ENCODE assay signal across 16 cellular contexts in the genomic region with DNA sequence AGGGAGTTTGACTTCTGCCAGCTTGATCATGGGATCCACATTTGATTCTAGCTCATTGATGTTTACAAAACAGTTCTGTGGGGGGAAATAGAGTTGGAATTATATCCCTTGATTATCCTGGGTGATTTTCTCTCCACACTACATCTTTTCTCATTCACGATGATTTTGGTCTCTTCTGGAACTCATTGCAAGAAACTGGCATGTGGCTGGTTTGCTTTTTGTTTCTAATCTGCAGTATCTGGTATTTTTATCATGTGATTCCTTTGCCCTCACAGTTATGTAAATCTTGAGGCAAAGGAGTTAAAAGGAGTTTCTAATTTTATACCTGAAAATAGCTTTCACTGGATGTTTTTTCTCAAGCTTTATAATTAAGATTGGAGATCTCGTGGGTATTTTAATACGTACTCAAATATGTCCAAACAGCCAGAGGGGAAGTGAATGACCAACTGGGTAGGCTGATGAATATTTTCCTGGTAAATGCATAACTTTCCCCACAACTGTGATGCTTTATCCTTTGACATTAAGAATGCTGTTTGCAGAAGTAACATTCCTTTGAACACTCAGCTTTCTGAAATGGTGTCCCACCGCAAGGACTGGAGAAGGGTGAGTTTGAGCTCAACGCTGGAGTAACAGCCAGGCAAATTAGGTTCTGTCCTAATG.
A peak's percentile ranks its signal among the peaks of the same experiment; 100 is the strongest.
DNase-seq lines count a peak whose midpoint lies in the region; ATAC-seq, FAIRE-seq and TF ChIP-seq lines count a peak whose summit lies in the region.
"Had no signal": no experiment of that assay in that cellular context is flagged by ENCODE, and none has a peak within 500 bp of the region (broad histone marks: within the 10 kb centered on the region; RNA-seq: fewer than 3 reads in every experiment).

No MANE protein-coding gene starts in this region.

- H3K4me3 ChIP-seq in astrocyte (ENCODE audit: insufficient read depth, low read depth, low read length) (no peak overlapping the region), thyroid gland (replicated peaks in 1 of 3) (no peak overlapping the region), PC-3 (ENCODE audit: low read length) (no peak overlapping the region)

- no peaks in the 10 kb centered on the region for H3K27me3 Mint-ChIP-seq in astrocyte (ENCODE audit: low read depth, unreplicated experiment)
- H3K27me3 Mint-ChIP-seq: naive B cell had no signal

- H3K9me3 Mint-ChIP-seq in astrocyte (ENCODE audit: unreplicated experiment), result no peaks in the 10 kb centered on the region
- H3K9me3 Mint-ChIP-seq: effector memory CD8-positive, alpha-beta T cell; naive B cell had no signal

- H3K4me1 Mint-ChIP-seq in astrocyte (ENCODE audit: low read depth, unreplicated experiment), result peaks cover 27% of the 10 kb centered on the region

- H3K9me2 ChIP-seq in PC-3 (replicated peaks; ENCODE audit: low read length), result no peaks in the 10 kb centered on the region

- H3K27ac Mint-ChIP-seq in astrocyte (ENCODE audit: unreplicated experiment), result peak overlapping the region; percentile 49
- H3K27ac Mint-ChIP-seq: activated naive CD8-positive, alpha-beta T cell; effector memory CD8-positive, alpha-beta T cell had no signal

- DNase-seq in GM04503 (ENCODE audit: low read depth), result peak; percentile 83
- peak; percentile 93 for DNase-seq in astrocyte (ENCODE audit: low read depth)
- peak; percentile 92 for DNase-seq in kidney tubule cell (ENCODE audit: low spot score)
- no peak for DNase-seq in thyroid gland
- DNase-seq in PC-3, result no peak
- no peak for DNase-seq in OCI-M2 (lab: John Stamatoyannopoulos, UW; ENCODE audit: unreplicated experiment)
- no peak for DNase-seq in stimulated activated naive CD4-positive, alpha-beta T cell treated with Interleukin-2 at 50 U/mL for 16 hours (lab: John Stamatoyannopoulos, UW)
- DNase-seq: activated CD8-positive, alpha-beta memory T cell treated with anti-CD3 and anti-CD28 coated beads for 24 hours; effector memory CD8-positive, alpha-beta T cell; GDM1; naive B cell; NCI-H146; stimulated activated CD4-positive, alpha-beta T cell treated with anti-CD3 and anti-CD28 coated beads, Interleukin-15, amount 100 ng/mL, for 24 hours; T-helper 2 cell had no signal

- H3K36me3 ChIP-seq in astrocyte (ENCODE audit: insufficient read depth, low read length) (no peaks in the 10 kb centered on the region), thyroid gland (no peaks in the 10 kb centered on the region), PC-3 (ENCODE audit: low read depth, low read length) (no peaks in the 10 kb centered on the region)

- H4K20me1 ChIP-seq in astrocyte (ENCODE audit: insufficient read depth, low read length), result no peaks in the 10 kb centered on the region
- no peaks in the 10 kb centered on the region for H4K20me1 ChIP-seq in PC-3 (ENCODE audit: low read length)

- H3K9me3 ChIP-seq in astrocyte (ENCODE audit: insufficient read depth, low read depth, low read length), result no peaks in the 10 kb centered on the region
- H3K9me3 ChIP-seq in thyroid gland, result no peaks in the 10 kb centered on the region
- H3K9me3 ChIP-seq in PC-3 (ENCODE audit: low read length), result no peaks in the 10 kb centered on the region

- H2AFZ ChIP-seq in astrocyte (ENCODE audit: low read depth, low read length), result no peak overlapping the region
- H2AFZ ChIP-seq in PC-3 (ENCODE audit: low read length), result no peak overlapping the region

- TF ChIP-seq CTCF in astrocyte (IDR thresholded peaks at IDR 0.05; ENCODE audit: insufficient read depth, low read depth, low read length), result no peak
- TF ChIP-seq CTCF in thyroid gland (IDR thresholded peaks at IDR 0.05), result no peak
- TF ChIP-seq CTCF in PC-3 (conservative IDR thresholded peaks at IDR 0.05; ENCODE audit: low read depth, low read length), result no peak

- no peaks in the 10 kb centered on the region for H3F3A ChIP-seq in PC-3 (ENCODE audit: low read length, unreplicated experiment)

- WGBS in thyroid gland, 2 donors, result 67 to 72% methylated on average over 5 of the region's 5 CpGs

- H3K79me2 ChIP-seq in astrocyte (ENCODE audit: insufficient read depth, low read length), result no peaks in the 10 kb centered on the region
- H3K79me2 ChIP-seq in PC-3 (ENCODE audit: low read length), result no peaks in the 10 kb centered on the region

- TF ChIP-seq POLR2A in thyroid gland (IDR thresholded peaks at IDR 0.05), result no peak

- CTCF ChIA-PET in PC-3 (lab: Charles Lee), result no interaction called here

- H3K27ac ChIP-seq in astrocyte (ENCODE audit: low read depth, low read length) (peak overlapping the region; percentile 70), thyroid gland (peak overlapping the region in 2 of 3 donors; percentile 14 to 29), PC-3 (ENCODE audit: low read length) (no peak overlapping the region)

- H3K4me3 Mint-ChIP-seq in astrocyte (ENCODE audit: unreplicated experiment), result no peak overlapping the region
- H3K4me3 Mint-ChIP-seq: activated naive CD8-positive, alpha-beta T cell; effector memory CD8-positive, alpha-beta T cell had no signal

- POLR2A ChIA-PET in PC-3 (lab: Charles Lee; ENCODE audit: unreplicated experiment), result no interaction called here

- intact Hi-C loops in thyroid gland (cut with DNase I) (no loop called here), PC-3 (cut with micrococcal nuclease) (no loop called here)

- H3K9ac ChIP-seq in astrocyte (ENCODE audit: low read length) (peak overlapping the region; percentile 51), PC-3 (ENCODE audit: low read length) (no peak overlapping the region)

- BruUV-seq in PC-3 (replicated peaks; lab: Mats Ljungman, UMichigan), result no TSS peak

- no peaks in the 10 kb centered on the region for H3K36me3 Mint-ChIP-seq in astrocyte (ENCODE audit: low read depth, unreplicated experiment)
- H3K36me3 Mint-ChIP-seq: activated naive CD8-positive, alpha-beta T cell; naive B cell had no signal

- FAIRE-seq in astrocyte (lab: Jason Lieb, UNC), result peak; percentile 91

- H3K4me1 ChIP-seq in astrocyte (ENCODE audit: insufficient read depth, low read length) (peaks cover 10% of the 10 kb centered on the region), thyroid gland (no peaks in the 10 kb centered on the region), PC-3 (ENCODE audit: insufficient read depth, low read length) (peaks cover 7% of the 10 kb centered on the region)

- H3K27me3 ChIP-seq in astrocyte (ENCODE audit: insufficient read depth, low read length) (no peaks in the 10 kb centered on the region), thyroid gland (no peaks in the 10 kb centered on the region), PC-3 (ENCODE audit: low read length) (no peaks in the 10 kb centered on the region)

- ATAC-seq in PC-3, result no peak
- no peak for ATAC-seq in HG02623 (IDR thresholded peaks at IDR 0.05; ENCODE audit: unreplicated experiment)
- ATAC-seq: effector memory CD8-positive, alpha-beta T cell had no signal

- H3K4me2 ChIP-seq in astrocyte (ENCODE audit: low read length) (peak overlapping the region; percentile 42), PC-3 (ENCODE audit: low read length) (no peak overlapping the region)

Comparison
In these comparisons a context has a peak if more than half of its experiments do, and no peak if none do; other contexts are left out.
1. DNase-seq: peak in GM04503 (single experiment), astrocyte (single experiment) and kidney tubule cell (single experiment); none in thyroid gland (0 of 2), PC-3 (single experiment), OCI-M2 (single experiment) and stimulated activated naive CD4-positive, alpha-beta T cell treated with Interleukin-2 at 50 U/mL for 16 hours (single experiment).